ENCODE assay signal across 7 cellular contexts in genomic region chr22:37018815-37019308, GRCh38. TPM values are rescaled to one million over a fixed set of nuclear protein-coding genes. Genes with fewer than 3 reads are reported as not detected.
DNase-seq lines count a peak whose midpoint lies in the region; ATAC-seq and TF ChIP-seq lines count a peak whose summit lies in the region.

No MANE protein-coding gene starts in this region.

- intact Hi-C loops in naive thymus-derived CD4-positive, alpha-beta T cell (cut with micrococcal nuclease): no loop called here

- ATAC-seq in GM18511 (IDR thresholded peaks at IDR 0.05; ENCODE audit: unreplicated experiment) (peak; percentile 20), HG03103 (IDR thresholded peaks at IDR 0.05; ENCODE audit: low read depth, unreplicated experiment) (peak; percentile 25), T-helper 17 cell (peak; percentile 26)
- ATAC-seq in naive thymus-derived CD4-positive, alpha-beta T cell: peak; percentile 16

- H3K9me3 ChIP-seq in T-helper 17 cell (ENCODE audit: control insufficient read depth, low read length, poor library complexity, severe bottlenecking): no peaks in the 10 kb centered on the region
- H3K9me3 ChIP-seq in fibroblast of lung (ENCODE audit: control insufficient read depth, insufficient read depth, low read depth, low read length): no peaks in the 10 kb centered on the region
- no peaks in the 10 kb centered on the region for H3K9me3 ChIP-seq in naive thymus-derived CD4-positive, alpha-beta T cell (ENCODE audit: control insufficient read depth in 2 of 3, low read length in 3 of 3)

- POLR2A ChIA-PET in naive thymus-derived CD4-positive, alpha-beta T cell (lab: Charles Lee): no interaction called here

- no peaks in the 10 kb centered on the region for H3K27me3 ChIP-seq in fibroblast of lung (ENCODE audit: control insufficient read depth, insufficient read depth, low read length)
- peaks cover 0 to 8% of the 10 kb centered on the region in 2 donors for H3K27me3 ChIP-seq in naive thymus-derived CD4-positive, alpha-beta T cell (ENCODE audit: control insufficient read depth in 2 of 2, insufficient read depth in 2 of 2, low read length in 2 of 2)

- H3K4me3 Mint-ChIP-seq in T-helper 17 cell: peak overlapping the region; percentile 91
- H3K4me3 Mint-ChIP-seq in naive thymus-derived CD4-positive, alpha-beta T cell: peak overlapping the region in 9 of 10 donors; percentile 34 to 84 (median 60)

- H3K4me1 Mint-ChIP-seq in T-helper 17 cell: peaks cover 3% of the 10 kb centered on the region
- peaks cover 4 to 18% (median 7%) of the 10 kb centered on the region in 7 donors for H3K4me1 Mint-ChIP-seq in naive thymus-derived CD4-positive, alpha-beta T cell

- CTCF ChIA-PET in naive thymus-derived CD4-positive, alpha-beta T cell (lab: Charles Lee): interaction anchor here (1.1 kb wide), 1 partner anchor 9 kb away, joined by 3 read pairs; no protein-coding TSS in a partner anchor

- H3K36me3 ChIP-seq in fibroblast of lung (ENCODE audit: control insufficient read depth, insufficient read depth, low read length): no peaks in the 10 kb centered on the region
- H3K36me3 ChIP-seq in naive thymus-derived CD4-positive, alpha-beta T cell (ENCODE audit: control insufficient read depth in 2 of 3, insufficient read depth in 3 of 3, low read length in 3 of 3): no peaks in the 10 kb centered on the region

- no peaks in the 10 kb centered on the region for H3K9me3 Mint-ChIP-seq in naive thymus-derived CD4-positive, alpha-beta T cell

- peak overlapping the region; percentile 50 for H3K27ac ChIP-seq in fibroblast of lung (ENCODE audit: insufficient read depth, low read length)
- no peak overlapping the region for H3K27ac ChIP-seq in naive thymus-derived CD4-positive, alpha-beta T cell (ENCODE audit: low read depth, low read length)

- no peak for DNase-seq in T-helper 17 cell
- peak; percentile 55 to 70 for DNase-seq in fibroblast of lung (ENCODE audit: low read depth in 2 of 2)
- no peak for DNase-seq in naive thymus-derived CD4-positive, alpha-beta T cell
- no peak for DNase-seq in cerebellar cortex (ENCODE audit: low spot score)
- DNase-seq in amniotic stem cell (lab: John Stamatoyannopoulos, UW): no peak

- no peak overlapping the region for H3K27ac Mint-ChIP-seq in T-helper 17 cell
- peak overlapping the region in 2 of 9 donors; percentile 38 to 67 for H3K27ac Mint-ChIP-seq in naive thymus-derived CD4-positive, alpha-beta T cell

- H3K36me3 Mint-ChIP-seq in T-helper 17 cell (ENCODE audit: low read depth): no peaks in the 10 kb centered on the region
- H3K36me3 Mint-ChIP-seq in naive thymus-derived CD4-positive, alpha-beta T cell: peaks cover 0 to 3% (median 0%) of the 10 kb centered on the region in 5 donors

- H3K79me2 ChIP-seq in fibroblast of lung (ENCODE audit: control insufficient read depth, insufficient read depth, low read length): peaks cover 5% of the 10 kb centered on the region

- peak overlapping the region; percentile 53 to 83 (median 77) for H3K4me3 ChIP-seq in fibroblast of lung (replicated peaks in 1 of 4; ENCODE audit: control extremely low read depth in 1 of 4, insufficient read depth in 1 of 4, low read depth in 3 of 4, low read length in 4 of 4)
- peak overlapping the region; percentile 27 for H3K4me3 ChIP-seq in naive thymus-derived CD4-positive, alpha-beta T cell (ENCODE audit: low read length)

- no peaks in the 10 kb centered on the region for H4K20me1 ChIP-seq in fibroblast of lung (ENCODE audit: control insufficient read depth, extremely low read depth, insufficient read depth, low read length)

- H2AFZ ChIP-seq in fibroblast of lung (ENCODE audit: low read length): peak overlapping the region; percentile 61

- H3K4me1 ChIP-seq in fibroblast of lung (ENCODE audit: control insufficient read depth, extremely low read depth, insufficient read depth, low read length): peaks cover 4% of the 10 kb centered on the region
- peaks cover 0 to 4% of the 10 kb centered on the region in 2 donors for H3K4me1 ChIP-seq in naive thymus-derived CD4-positive, alpha-beta T cell (ENCODE audit: control insufficient read depth in 2 of 2, insufficient read depth in 2 of 2, low read length in 2 of 2)

- H3K9ac ChIP-seq in fibroblast of lung (ENCODE audit: insufficient read depth, low read length): peak overlapping the region; percentile 85

- TF ChIP-seq CTCF in fibroblast of lung (conservative IDR thresholded peaks at IDR 0.05 in 1 of 2, IDR thresholded peaks at IDR 0.05 in 1 of 2; ENCODE audit: low read depth in 1 of 2, low read length in 2 of 2): no peak

- H3K27me3 Mint-ChIP-seq in T-helper 17 cell: no peaks in the 10 kb centered on the region
- H3K27me3 Mint-ChIP-seq in naive thymus-derived CD4-positive, alpha-beta T cell: peaks cover 0 to 19% (median 0%) of the 10 kb centered on the region in 5 donors

- peak overlapping the region; percentile 92 for H3K4me2 ChIP-seq in fibroblast of lung (ENCODE audit: extremely low read depth, insufficient read depth, low read length)

RNA-seq across cellular contexts. Expression of gene TST, which starts 0.4 kb away (rescaled TPM):
- 10 to 100 TPM in 1 of 2 donors, under 1 TPM in 1; 0.60 to 10.7 TPM for total RNA-seq in T-helper 17 cell
- total RNA-seq in fibroblast of lung: 21.6 and 25.4 TPM in 2 replicates
- polyA plus RNA-seq in fibroblast of lung: 11.7 and 12.7 TPM in 2 replicates
- 24.5 and 25.9 TPM in 2 replicates for polyA plus RNA-seq in fibroblast of lung (2012)
- polyA minus RNA-seq in fibroblast of lung (ENCODE audit: low replicate concordance): 15.2 and 17.2 TPM in 2 replicates
- 1 to 10 TPM in 2 of 5 experiments, under 1 TPM in 3; 0.22 to 6.1 (median 0.48) TPM for total RNA-seq in naive thymus-derived CD4-positive, alpha-beta T cell
- under 1 TPM in 1 of 2 donors, not detected in 1; 0.34 TPM for polyA plus RNA-seq in naive thymus-derived CD4-positive, alpha-beta T cell

RNA-seq across cellular contexts. Expression of gene MPST, which starts 0.7 kb away (rescaled TPM):
- total RNA-seq in T-helper 17 cell (10 to 100 TPM in 1 of 2 donors, 1 to 10 TPM in 1; 6.4 to 12.3 TPM), fibroblast of lung (51.5 and 76.8 TPM in 2 replicates)
- 13.5 and 14.8 TPM in 2 replicates for polyA plus RNA-seq in fibroblast of lung
- polyA plus RNA-seq in fibroblast of lung (2012): 30.6 and 37.6 TPM in 2 replicates
- 11.8 and 20.9 TPM in 2 replicates for polyA minus RNA-seq in fibroblast of lung (ENCODE audit: low replicate concordance)
- total RNA-seq in naive thymus-derived CD4-positive, alpha-beta T cell: 10 to 100 TPM in 2 of 5 experiments, 1 to 10 TPM in 2, under 1 TPM in 1; 0.65 to 22.3 (median 5.9) TPM
- polyA plus RNA-seq in naive thymus-derived CD4-positive, alpha-beta T cell: under 1 TPM; 0.51 to 0.53 TPM

RNA-seq across cellular contexts. Expression of gene KCTD17, which starts 32.7 kb away (rescaled TPM):
- total RNA-seq in T-helper 17 cell (10 to 100 TPM; 26.1 to 31.5 TPM), fibroblast of lung (19.3 and 19.5 TPM in 2 replicates)
- 10.6 and 19.2 TPM in 2 replicates for polyA plus RNA-seq in fibroblast of lung
- polyA plus RNA-seq in fibroblast of lung (2012): 21.7 and 36.7 TPM in 2 replicates
- polyA minus RNA-seq in fibroblast of lung (ENCODE audit: low replicate concordance): 34.2 and 80.6 TPM in 2 replicates
- 10 to 100 TPM; 19.8 to 44.5 (median 24.9) TPM for total RNA-seq in naive thymus-derived CD4-positive, alpha-beta T cell
- polyA plus RNA-seq in naive thymus-derived CD4-positive, alpha-beta T cell: 10 to 100 TPM; 10.3 to 10.8 TPM

Comparison
In these comparisons a context has a peak if more than half of its experiments do, and no peak if none do; other contexts are left out.
1. DNase-seq: peak in fibroblast of lung (2 of 2); none in T-helper 17 cell (0 of 3), naive thymus-derived CD4-positive, alpha-beta T cell (0 of 9), cerebellar cortex (single experiment) and amniotic stem cell (single experiment).
2. Peak in every context shown above with its lines, with median percentiles within 50 percentile points of each other: ATAC-seq.